Comparison of ENCODE assay signal across 8 cellular contexts in the genomic region with DNA sequence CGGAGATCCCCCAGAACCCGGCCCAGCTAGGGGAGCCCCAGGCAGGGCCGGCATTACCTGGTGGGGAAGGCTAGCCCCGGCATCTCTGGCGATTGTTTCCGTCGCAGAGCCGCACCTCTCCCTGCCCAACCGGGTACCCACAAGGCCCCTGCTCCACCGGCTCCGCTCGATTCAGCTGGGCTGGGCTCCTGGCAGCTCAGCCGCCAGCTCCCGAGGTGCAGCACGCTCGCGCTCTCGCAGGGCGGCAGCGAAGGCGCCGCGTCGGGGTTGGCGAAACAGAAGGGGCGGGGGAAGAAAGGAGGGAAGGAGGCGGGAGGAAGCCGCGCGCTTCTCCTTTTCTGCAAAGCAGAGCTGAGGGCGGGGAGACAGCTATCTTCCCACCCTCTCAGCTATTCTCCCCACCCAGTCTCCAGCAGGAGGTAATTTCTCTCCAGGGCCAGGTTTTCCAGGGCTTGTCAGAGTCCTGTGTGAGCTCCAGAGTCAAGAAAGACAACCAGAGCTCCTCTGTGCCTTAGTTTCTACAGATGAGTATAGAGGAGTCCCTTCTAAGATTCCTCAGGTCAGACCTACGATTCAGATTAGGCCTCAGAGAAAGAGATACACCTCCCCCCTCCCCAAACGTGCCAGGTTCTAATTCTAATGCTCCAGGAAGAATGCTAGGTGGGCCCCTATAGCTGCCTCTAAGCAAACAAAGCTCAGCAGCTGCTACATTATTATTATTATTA.
DNase-seq lines count a peak whose midpoint lies in the region; ATAC-seq and TF ChIP-seq lines count a peak whose summit lies in the region.

No MANE protein-coding gene starts in this region.

- peak; percentile 81 for DNase-seq in MV-4-11 (lab: John Stamatoyannopoulos, UW)
- peak; percentile 70 for DNase-seq in activated B cell treated with CpG ODN at 0.5 μM for 24 hours
- DNase-seq in caudate nucleus (lab: John Stamatoyannopoulos, UW): peak in 58 of 61 donors; percentile 12 to 89 (median 68)
- DNase-seq in islet precursor cell: peak; percentile 97
- peak; percentile 74 for DNase-seq in stimulated activated CD4-positive, alpha-beta T cell treated with anti-CD3 and anti-CD28 coated beads, Interleukin-12 subunit alpha, Interleukin-12 subunit beta, amount 100 ng/mL, for 4 hours
- DNase-seq in DMS53 (lab: John Stamatoyannopoulos, UW): no peak

- no peak overlapping the region for H3K27ac ChIP-seq in HEK293 (ENCODE audit: extremely low read depth, low read depth, low read length)
- H3K27ac ChIP-seq in caudate nucleus (ENCODE audit: low read depth, low read length): peak overlapping the region; percentile 64

- H3K9me3 Mint-ChIP-seq in activated B cell treated with CpG ODN at 0.5 μM for 24 hours: no peaks in the 10 kb centered on the region

- H3K4me3 Mint-ChIP-seq in activated B cell treated with CpG ODN at 0.5 μM for 24 hours: peak overlapping the region; percentile 94

- CTCF ChIA-PET in HEK293 (lab: Yijun Ruan, JAX): interaction anchor here (1.0 to 4.5 kb wide), 5 partner anchors 30 to 216 kb away, joined by 3 to 21 read pairs (median 5); no protein-coding TSS in a partner anchor
- CTCF ChIA-PET in activated B cell treated with CpG ODN at 0.5 μM for 24 hours (lab: Charles Lee): interaction anchor here (1.3 to 1.5 kb wide), 3 partner anchors 13 to 207 kb away, joined by 3 to 4 read pairs (median 3); no protein-coding TSS in a partner anchor

- H3K27me3 Mint-ChIP-seq in activated B cell treated with CpG ODN at 0.5 μM for 24 hours: no peaks in the 10 kb centered on the region

- H3K36me3 Mint-ChIP-seq in activated B cell treated with CpG ODN at 0.5 μM for 24 hours (ENCODE audit: low read depth): peaks cover 1% of the 10 kb centered on the region

- 0 out of 2 replicates have a peak, but pooled peaks cover 5% of the 10 kb centered on the region for H3K4me1 ChIP-seq in HEK293 (ENCODE audit: control insufficient read depth, insufficient read depth, low read length)

- intact Hi-C loops in activated B cell treated with CpG ODN at 0.5 μM for 24 hours (cut with micrococcal nuclease): loop anchor here (1.0 to 5.0 kb wide), 3 partner anchors 62 to 550 kb away; a partner anchor contains a TSS

- POLR2A ChIA-PET in HEK293 (lab: Yijun Ruan, JAX) (interaction anchor here (0.5 to 1.3 kb wide), 5 partner anchors 10 to 176 kb away, joined by 3 read pairs; no protein-coding TSS in a partner anchor), activated B cell treated with CpG ODN at 0.5 μM for 24 hours (lab: Charles Lee) (interaction anchor here (0.9 kb wide), 2 partner anchors 11 to 63 kb away, joined by 4 read pairs; a partner anchor contains a TSS)

- peaks cover 23% of the 10 kb centered on the region for H3K4me1 Mint-ChIP-seq in activated B cell treated with CpG ODN at 0.5 μM for 24 hours

- H3K4me3 ChIP-seq in GM08714 (ENCODE audit: low read length) (peak overlapping the region; percentile 59; the same call in 1 of the 2 replicates), HEK293 (ENCODE audit: low read depth, low read length) (peak overlapping the region; percentile 52)

- H3K36me3 ChIP-seq in HEK293 (ENCODE audit: control insufficient read depth in 2 of 2, insufficient read depth in 1 of 2, low read length in 2 of 2): no peaks in the 10 kb centered on the region

- no peaks in the 10 kb centered on the region for H3K9me3 ChIP-seq in HEK293 (ENCODE audit: control insufficient read depth, insufficient read depth, low read depth, low read length)

- ATAC-seq in activated B cell treated with CpG ODN at 0.5 μM for 24 hours (ENCODE audit: low read depth): peak; percentile 96

- no peak for TF ChIP-seq CTCF in HEK293 (tag by site-specific recombination; IDR thresholded peaks at IDR 0.05)
- no peak for TF ChIP-seq CTCF in activated B cell treated with CpG ODN at 0.5 μM for 24 hours (IDR thresholded peaks at IDR 0.05)

- peak overlapping the region; percentile 85 for H3K27ac Mint-ChIP-seq in activated B cell treated with CpG ODN at 0.5 μM for 24 hours

TF ChIP-seq in HEK293, 187 proteins besides CTCF, POLR2A, EP300 and RAD21 (continues in another document):
- TF ChIP-seq, protein P1, sequence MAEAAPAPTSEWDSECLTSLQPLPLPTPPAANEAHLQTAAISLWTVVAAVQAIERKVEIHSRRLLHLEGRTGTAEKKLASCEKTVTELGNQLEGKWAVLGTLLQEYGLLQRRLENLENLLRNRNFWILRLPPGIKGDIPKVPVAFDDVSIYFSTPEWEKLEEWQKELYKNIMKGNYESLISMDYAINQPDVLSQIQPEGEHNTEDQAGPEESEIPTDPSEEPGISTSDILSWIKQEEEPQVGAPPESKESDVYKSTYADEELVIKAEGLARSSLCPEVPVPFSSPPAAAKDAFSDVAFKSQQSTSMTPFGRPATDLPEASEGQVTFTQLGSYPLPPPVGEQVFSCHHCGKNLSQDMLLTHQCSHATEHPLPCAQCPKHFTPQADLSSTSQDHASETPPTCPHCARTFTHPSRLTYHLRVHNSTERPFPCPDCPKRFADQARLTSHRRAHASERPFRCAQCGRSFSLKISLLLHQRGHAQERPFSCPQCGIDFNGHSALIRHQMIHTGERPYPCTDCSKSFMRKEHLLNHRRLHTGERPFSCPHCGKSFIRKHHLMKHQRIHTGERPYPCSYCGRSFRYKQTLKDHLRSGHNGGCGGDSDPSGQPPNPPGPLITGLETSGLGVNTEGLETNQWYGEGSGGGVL (tag by site-specific recombination; IDR thresholded peaks at IDR 0.05): peak; percentile 36; the same call in 1 of the 2 replicates
- TF ChIP-seq FEZF1 (tag by site-specific recombination; IDR thresholded peaks at IDR 0.05) (no peak), KLF8 (tag by site-specific recombination; IDR thresholded peaks at IDR 0.05) (peak; percentile 41; the same call in 1 of the 2 replicates), ZNF391 (tag by site-specific recombination; IDR thresholded peaks at IDR 0.05; ENCODE audit: borderline replicate concordance, low read depth) (no peak), ZNF560 (tag by site-specific recombination; IDR thresholded peaks at IDR 0.05; ENCODE audit: borderline replicate concordance) (no peak), ZFP69B (tag by site-specific recombination; IDR thresholded peaks at IDR 0.05) (peak; percentile 44; the same call in 1 of the 2 replicates), GFI1B (tag by site-specific recombination; IDR thresholded peaks at IDR 0.05) (no peak), ZNF837 (tag by site-specific recombination; IDR thresholded peaks at IDR 0.05) (no peak), ZBTB20 (tag by site-specific recombination; IDR thresholded peaks at IDR 0.05) (peak; percentile 68), ZNF146 (tag by site-specific recombination; IDR thresholded peaks at IDR 0.05) (no peak), KLF16 (tag by site-specific recombination; IDR thresholded peaks at IDR 0.05) (no peak), ZNF157 (tag by site-specific recombination; IDR thresholded peaks at IDR 0.05) (no peak), ZBTB17 (tag by site-specific recombination; IDR thresholded peaks at IDR 0.05) (peak; percentile 90), ZNF777 (tag by site-specific recombination; IDR thresholded peaks at IDR 0.05; ENCODE audit: borderline replicate concordance) (no peak), ZNF785 (tag by site-specific recombination; IDR thresholded peaks at IDR 0.05) (no peak), ZXDB (tag by site-specific recombination; IDR thresholded peaks at IDR 0.05) (peak; percentile 35; the same call in 1 of the 2 replicates)
- TF ChIP-seq, protein P2, sequence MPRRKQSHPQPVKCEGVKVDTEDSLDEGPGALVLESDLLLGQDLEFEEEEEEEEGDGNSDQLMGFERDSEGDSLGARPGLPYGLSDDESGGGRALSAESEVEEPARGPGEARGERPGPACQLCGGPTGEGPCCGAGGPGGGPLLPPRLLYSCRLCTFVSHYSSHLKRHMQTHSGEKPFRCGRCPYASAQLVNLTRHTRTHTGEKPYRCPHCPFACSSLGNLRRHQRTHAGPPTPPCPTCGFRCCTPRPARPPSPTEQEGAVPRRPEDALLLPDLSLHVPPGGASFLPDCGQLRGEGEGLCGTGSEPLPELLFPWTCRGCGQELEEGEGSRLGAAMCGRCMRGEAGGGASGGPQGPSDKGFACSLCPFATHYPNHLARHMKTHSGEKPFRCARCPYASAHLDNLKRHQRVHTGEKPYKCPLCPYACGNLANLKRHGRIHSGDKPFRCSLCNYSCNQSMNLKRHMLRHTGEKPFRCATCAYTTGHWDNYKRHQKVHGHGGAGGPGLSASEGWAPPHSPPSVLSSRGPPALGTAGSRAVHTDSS (tag by site-specific recombination; IDR thresholded peaks at IDR 0.05): no peak
- TF ChIP-seq, protein P3, sequence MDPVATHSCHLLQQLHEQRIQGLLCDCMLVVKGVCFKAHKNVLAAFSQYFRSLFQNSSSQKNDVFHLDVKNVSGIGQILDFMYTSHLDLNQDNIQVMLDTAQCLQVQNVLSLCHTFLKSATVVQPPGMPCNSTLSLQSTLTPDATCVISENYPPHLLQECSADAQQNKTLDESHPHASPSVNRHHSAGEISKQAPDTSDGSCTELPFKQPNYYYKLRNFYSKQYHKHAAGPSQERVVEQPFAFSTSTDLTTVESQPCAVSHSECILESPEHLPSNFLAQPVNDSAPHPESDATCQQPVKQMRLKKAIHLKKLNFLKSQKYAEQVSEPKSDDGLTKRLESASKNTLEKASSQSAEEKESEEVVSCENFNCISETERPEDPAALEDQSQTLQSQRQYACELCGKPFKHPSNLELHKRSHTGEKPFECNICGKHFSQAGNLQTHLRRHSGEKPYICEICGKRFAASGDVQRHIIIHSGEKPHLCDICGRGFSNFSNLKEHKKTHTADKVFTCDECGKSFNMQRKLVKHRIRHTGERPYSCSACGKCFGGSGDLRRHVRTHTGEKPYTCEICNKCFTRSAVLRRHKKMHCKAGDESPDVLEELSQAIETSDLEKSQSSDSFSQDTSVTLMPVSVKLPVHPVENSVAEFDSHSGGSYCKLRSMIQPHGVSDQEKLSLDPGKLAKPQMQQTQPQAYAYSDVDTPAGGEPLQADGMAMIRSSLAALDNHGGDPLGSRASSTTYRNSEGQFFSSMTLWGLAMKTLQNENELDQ (tag by site-specific recombination; IDR thresholded peaks at IDR 0.05; ENCODE audit: low read depth): no peak
- TF ChIP-seq, protein P4, sequence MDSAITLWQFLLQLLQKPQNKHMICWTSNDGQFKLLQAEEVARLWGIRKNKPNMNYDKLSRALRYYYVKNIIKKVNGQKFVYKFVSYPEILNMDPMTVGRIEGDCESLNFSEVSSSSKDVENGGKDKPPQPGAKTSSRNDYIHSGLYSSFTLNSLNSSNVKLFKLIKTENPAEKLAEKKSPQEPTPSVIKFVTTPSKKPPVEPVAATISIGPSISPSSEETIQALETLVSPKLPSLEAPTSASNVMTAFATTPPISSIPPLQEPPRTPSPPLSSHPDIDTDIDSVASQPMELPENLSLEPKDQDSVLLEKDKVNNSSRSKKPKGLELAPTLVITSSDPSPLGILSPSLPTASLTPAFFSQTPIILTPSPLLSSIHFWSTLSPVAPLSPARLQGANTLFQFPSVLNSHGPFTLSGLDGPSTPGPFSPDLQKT (IDR thresholded peaks at IDR 0.05; ENCODE audit: borderline replicate concordance, low read depth, low read length): no peak
